8 cellular contexts compared by ENCODE assay signal in the genomic region with DNA sequence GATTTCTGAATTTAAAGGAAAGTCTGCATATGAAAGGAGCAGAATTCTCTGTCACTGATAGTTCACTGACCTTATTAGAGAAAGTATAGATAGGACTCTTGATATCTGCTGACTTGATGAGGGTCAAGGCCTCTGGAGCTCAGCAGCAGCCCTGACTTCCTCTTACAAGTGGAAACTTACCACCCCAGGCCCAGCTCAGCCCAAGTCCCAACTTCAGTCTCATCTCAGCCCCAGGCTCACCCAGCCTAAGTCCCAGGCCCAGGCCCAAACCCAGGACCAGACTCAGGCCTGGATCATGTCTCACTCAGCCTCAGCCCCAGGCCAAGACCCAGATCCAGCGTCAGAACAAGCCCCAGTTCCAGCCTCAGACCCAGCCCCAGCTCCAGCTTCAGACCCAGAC. TPM values are rescaled to one million over a fixed set of nuclear protein-coding genes. Genes with fewer than 3 reads are reported as not detected.
"Had no signal": no experiment of that assay in that cellular context is flagged by ENCODE, and none has a peak within 500 bp of the region (broad histone marks: within the 10 kb centered on the region; RNA-seq: fewer than 3 reads in every experiment).

No MANE protein-coding gene starts in this region.

RNA-seq across cellular contexts. Expression of a gene that starts 24.7 kb away (rescaled TPM):
- total RNA-seq: activated CD4-positive, alpha-beta memory T cell treated with anti-CD3 and anti-CD28 coated beads for 36 hours; activated CD4-positive, alpha-beta T cell treated with anti-CD3 and anti-CD28 coated beads for 36 hours; activated CD4-positive, alpha-beta T cell treated with anti-CD3 and anti-CD28 coated beads, Interleukin-2, amount 10 ng/mL, durations not matched to agents 24 days and 14 days; activated T-cell treated with anti-CD3 and anti-CD28 coated beads, Interleukin-2, amount 50 U/mL, for 4 hours; activated T-helper 17 cell treated with anti-CD3 and anti-CD28 coated beads, Interleukin-2, amount 50 U/mL, for 72 hours; cardiac muscle cell; dermis microvascular lymphatic vessel endothelial cell; endothelial cell of umbilical vein had no signal
- polyA plus RNA-seq: cardiac muscle cell, endothelial cell of umbilical vein had no signal
